In genomic region chr19:44661904-44662303, GRCh38 we compare ENCODE assay signal across 31 cellular contexts. TPM values are rescaled to one million over a fixed set of nuclear protein-coding genes. Genes with fewer than 3 reads are reported as not detected.
"Had no signal": no experiment of that assay in that cellular context is flagged by ENCODE, and none has a peak within 500 bp of the region (broad histone marks: within the 10 kb centered on the region; RNA-seq: fewer than 3 reads in every experiment).

No MANE protein-coding gene starts in this region.

- H2AFZ ChIP-seq: neural progenitor cell, parathyroid adenoma had no signal

- H3K4me1 ChIP-seq: neural progenitor cell, parathyroid adenoma had no signal

- H3K36me3 ChIP-seq: neural progenitor cell had no signal

- ATAC-seq: gastroesophageal sphincter; left colon; naive thymus-derived CD8-positive, alpha-beta T cell; psoas muscle; upper lobe of right lung had no signal

- H3K4me3 ChIP-seq: esophagus muscularis mucosa, gastroesophageal sphincter, neural progenitor cell, psoas muscle, suprapubic skin, tibial artery, upper lobe of right lung had no signal

- H3K27ac ChIP-seq: brain microvascular endothelial cell, esophagus muscularis mucosa, gastroesophageal sphincter, neural progenitor cell, parathyroid adenoma, psoas muscle, suprapubic skin, tibial artery, upper lobe of right lung had no signal

- H3K9me3 ChIP-seq: esophagus muscularis mucosa, gastroesophageal sphincter, psoas muscle, suprapubic skin, tibial artery, upper lobe of right lung had no signal

- H3K9ac ChIP-seq: neural progenitor cell, parathyroid adenoma had no signal

- H3K4me2 ChIP-seq: neural progenitor cell had no signal

- DNase-seq: activated CD4-positive, alpha-beta memory T cell treated with anti-CD3 and anti-CD28 coated beads, Interleukin-2, amount 10 ng/mL, durations not matched to agents 7 days and 5 days; activated CD4-positive, alpha-beta T cell treated with anti-CD3 and anti-CD28 coated beads, Interleukin-2, amount 10 ng/mL, durations not matched to agents 24 days and 14 days; activated CD4-positive, CD25-positive, alpha-beta regulatory T cell treated with anti-CD3 and anti-CD28 coated beads, Interleukin-2, amount 50 U/mL, for 72 hours; activated CD8-positive, alpha-beta memory T cell treated with anti-CD3 and anti-CD28 coated beads, Interleukin-2, amount 50 U/mL, for 48 hours; activated gamma-delta T cell treated with Interleukin-2 at 50 U/mL for 16 hours; activated naive CD4-positive, alpha-beta T cell treated with anti-CD3 and anti-CD28 coated beads, Interleukin-2, amount 50 U/mL, for 16 hours; activated T-cell treated with anti-CD3 and anti-CD28 coated beads, Interleukin-2, amount 50 U/mL, for 24 hours; amniotic stem cell; brain microvascular endothelial cell; hypothalamus; immature natural killer cell; left colon; naive thymus-derived CD8-positive, alpha-beta T cell; occipital lobe; psoas muscle; stimulated activated CD4-positive, alpha-beta T cell treated with anti-CD3 and anti-CD28 coated beads, Interleukin-15, amount 100 ng/mL, for 24 hours; stimulated activated naive CD4-positive, alpha-beta T cell; T-helper 9 cell; tibial artery; upper lobe of right lung had no signal

- H3K27me3 ChIP-seq: brain microvascular endothelial cell, esophagus muscularis mucosa, gastroesophageal sphincter, neural progenitor cell, suprapubic skin, tibial artery, upper lobe of right lung had no signal

- H3K79me2 ChIP-seq: parathyroid adenoma had no signal

RNA-seq across cellular contexts. Expression of gene CEACAM16, which starts 37.0 kb away (rescaled TPM):
- total RNA-seq: activated CD4-positive, alpha-beta memory T cell treated with anti-CD3 and anti-CD28 coated beads, Interleukin-2, amount 10 ng/mL, durations not matched to agents 7 days and 5 days; activated CD4-positive, alpha-beta T cell treated with anti-CD3 and anti-CD28 coated beads, Interleukin-2, amount 10 ng/mL, durations not matched to agents 24 days and 14 days; cardiac septum; cerebellum; esophagus muscularis mucosa; gastroesophageal sphincter; kidney; mesothelial cell of epicardium; naive thymus-derived CD8-positive, alpha-beta T cell; occipital lobe; psoas muscle; suprapubic skin; upper lobe of right lung had no signal
- polyA plus RNA-seq: immature natural killer cell; liver; naive thymus-derived CD8-positive, alpha-beta T cell had no signal

RNA-seq across cellular contexts. Expression of gene IGSF23, which starts 48.5 kb away (rescaled TPM):
- total RNA-seq: activated CD4-positive, alpha-beta memory T cell treated with anti-CD3 and anti-CD28 coated beads, Interleukin-2, amount 10 ng/mL, durations not matched to agents 7 days and 5 days; activated CD4-positive, alpha-beta T cell treated with anti-CD3 and anti-CD28 coated beads, Interleukin-2, amount 10 ng/mL, durations not matched to agents 24 days and 14 days; astrocyte; cardiac septum; cerebellum; esophagus muscularis mucosa; gastroesophageal sphincter; kidney; left colon; mesothelial cell of epicardium; naive thymus-derived CD8-positive, alpha-beta T cell; occipital lobe; suprapubic skin; upper lobe of right lung had no signal
- polyA plus RNA-seq: immature natural killer cell; naive thymus-derived CD8-positive, alpha-beta T cell had no signal
